ENCODE assay signal across 17 cellular contexts in the genomic region with DNA sequence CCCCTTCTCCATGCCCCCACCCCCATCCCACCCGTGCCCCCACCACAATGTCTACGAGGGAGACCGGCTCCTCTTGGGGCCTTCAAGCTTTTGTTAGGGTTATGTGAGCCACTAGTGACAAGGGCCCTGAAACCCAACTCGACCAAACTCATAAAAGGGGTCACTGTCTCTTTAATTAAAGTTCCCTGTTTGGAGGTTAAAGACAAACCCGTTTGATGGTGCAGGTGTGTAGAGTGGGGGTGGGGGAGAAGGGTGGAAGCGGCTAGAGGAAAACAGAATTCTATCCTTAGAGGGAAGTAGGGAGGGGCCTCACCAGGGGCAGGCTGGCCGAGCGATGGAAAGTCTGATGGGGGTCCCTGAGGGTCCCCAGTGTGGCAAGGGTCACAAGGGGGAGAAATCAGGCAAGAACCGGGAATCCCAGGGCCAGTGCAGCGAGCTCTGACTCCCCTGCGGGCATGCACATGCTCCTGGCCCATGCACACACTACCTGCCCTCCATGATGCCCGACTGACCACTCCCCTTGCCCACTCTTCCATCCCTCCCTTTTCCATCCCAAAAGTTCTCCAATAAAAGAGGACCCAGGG. TPM values are rescaled to one million over a fixed set of nuclear protein-coding genes. Genes with fewer than 3 reads are reported as not detected.
A peak's percentile ranks its signal among the peaks of the same experiment; 100 is the strongest.
DNase-seq lines count a peak whose midpoint lies in the region; ATAC-seq and TF ChIP-seq lines count a peak whose summit lies in the region.
"Had no signal": no experiment of that assay in that cellular context is flagged by ENCODE, and none has a peak within 500 bp of the region (broad histone marks: within the 10 kb centered on the region; RNA-seq: fewer than 3 reads in every experiment).

No MANE protein-coding gene starts in this region.

- H3K4me3 Mint-ChIP-seq in natural killer cell treated with Interleukin-12 subunit alpha and Interleukin-12 subunit beta and Interleukin-15 and Interleukin-18, amount 100 ng/mL, for 72 hours, result no peak overlapping the region
- H3K4me3 Mint-ChIP-seq in natural killer cell, result no peak overlapping the region
- H3K4me3 Mint-ChIP-seq in chondrocyte (ENCODE audit: unreplicated experiment), result no peak overlapping the region
- H3K4me3 Mint-ChIP-seq in activated CD4-positive, alpha-beta memory T cell treated with anti-CD3 and anti-CD28 coated beads for 36 hours, result no peak overlapping the region

- DNase-seq in natural killer cell treated with Interleukin-12 subunit alpha and Interleukin-12 subunit beta and Interleukin-15 and Interleukin-18, amount 100 ng/mL, for 72 hours (ENCODE audit: low spot score), result peak; percentile 23
- DNase-seq in natural killer cell (no peak), chondrocyte (ENCODE audit: low spot score) (peak; percentile 55), GM19238 (ENCODE audit: insufficient read length, low spot score) (no peak), putamen (ENCODE audit: low spot score) (no peak)
- no peak for DNase-seq in activated CD4-positive, alpha-beta memory T cell treated with anti-CD3 and anti-CD28 coated beads for 36 hours
- DNase-seq: 8988T; AML-193; CD4-positive, CD25-positive, alpha-beta regulatory T cell; DMS153; DMS79 treated with DMSO at 0.1 percent for 48 hours; GF-D8; GM23248; IMR-90 had no signal

- peak overlapping the region; percentile 58 for H3K27ac ChIP-seq in KOPT-K1 (ENCODE audit: low read depth, low read length, poor library complexity, severe bottlenecking)
- H3K27ac ChIP-seq: BLaER1, GM23248 had no signal

- peak overlapping the region in 1 of 2 donors; percentile 59 for H3K27ac Mint-ChIP-seq in natural killer cell treated with Interleukin-12 subunit alpha and Interleukin-12 subunit beta and Interleukin-15 and Interleukin-18, amount 100 ng/mL, for 72 hours
- H3K27ac Mint-ChIP-seq in natural killer cell, result no peak overlapping the region
- no peak overlapping the region for H3K27ac Mint-ChIP-seq in chondrocyte (ENCODE audit: unreplicated experiment)
- no peak overlapping the region for H3K27ac Mint-ChIP-seq in activated CD4-positive, alpha-beta memory T cell treated with anti-CD3 and anti-CD28 coated beads for 36 hours
- H3K27ac Mint-ChIP-seq: CD4-positive, CD25-positive, alpha-beta regulatory T cell had no signal

- H3K27me3 Mint-ChIP-seq in natural killer cell treated with Interleukin-12 subunit alpha and Interleukin-12 subunit beta and Interleukin-15 and Interleukin-18, amount 100 ng/mL, for 72 hours, result peaks cover 9 to 18% of the 10 kb centered on the region in 2 donors
- peaks cover 10 to 11% of the 10 kb centered on the region in 2 donors for H3K27me3 Mint-ChIP-seq in natural killer cell (ENCODE audit: low read depth in 2 of 2)
- H3K27me3 Mint-ChIP-seq in chondrocyte (ENCODE audit: low read depth), result peaks cover 9% of the 10 kb centered on the region
- H3K27me3 Mint-ChIP-seq in activated CD4-positive, alpha-beta memory T cell treated with anti-CD3 and anti-CD28 coated beads for 36 hours, result peaks cover 12% of the 10 kb centered on the region

- no peaks in the 10 kb centered on the region for H3K36me3 ChIP-seq in KOPT-K1 (ENCODE audit: insufficient read depth, low read length)
- H3K36me3 ChIP-seq: BLaER1 had no signal

- CTCF ChIA-PET in activated CD4-positive, alpha-beta memory T cell treated with anti-CD3 and anti-CD28 coated beads for 36 hours (lab: Charles Lee), result interaction anchor here (1.2 to 1.3 kb wide), 2 partner anchors 133 to 237 kb away, joined by 3 to 4 read pairs; no protein-coding TSS in a partner anchor

- no peaks in the 10 kb centered on the region for H3K9me3 ChIP-seq in KOPT-K1 (ENCODE audit: insufficient read depth, low read length, poor library complexity, severe bottlenecking)
- H3K9me3 ChIP-seq: BLaER1 had no signal

- no peak for TF ChIP-seq CTCF in natural killer cell (IDR thresholded peaks at IDR 0.05)
- no peak for TF ChIP-seq CTCF in chondrocyte (IDR thresholded peaks at IDR 0.05)

- H3K36me3 Mint-ChIP-seq in natural killer cell treated with Interleukin-12 subunit alpha and Interleukin-12 subunit beta and Interleukin-15 and Interleukin-18, amount 100 ng/mL, for 72 hours, result no peaks in the 10 kb centered on the region
- H3K36me3 Mint-ChIP-seq in natural killer cell (no peaks in the 10 kb centered on the region), chondrocyte (ENCODE audit: low read depth) (no peaks in the 10 kb centered on the region)
- no peaks in the 10 kb centered on the region for H3K36me3 Mint-ChIP-seq in activated CD4-positive, alpha-beta memory T cell treated with anti-CD3 and anti-CD28 coated beads for 36 hours
- H3K36me3 Mint-ChIP-seq: CD4-positive, CD25-positive, alpha-beta regulatory T cell had no signal

- H3K9me3 Mint-ChIP-seq in natural killer cell treated with Interleukin-12 subunit alpha and Interleukin-12 subunit beta and Interleukin-15 and Interleukin-18, amount 100 ng/mL, for 72 hours, result no peaks in the 10 kb centered on the region
- H3K9me3 Mint-ChIP-seq in natural killer cell (no peaks in the 10 kb centered on the region), chondrocyte (ENCODE audit: low read depth) (no peaks in the 10 kb centered on the region)
- H3K9me3 Mint-ChIP-seq in activated CD4-positive, alpha-beta memory T cell treated with anti-CD3 and anti-CD28 coated beads for 36 hours, result no peaks in the 10 kb centered on the region

- POLR2A ChIA-PET in activated CD4-positive, alpha-beta memory T cell treated with anti-CD3 and anti-CD28 coated beads for 36 hours (lab: Charles Lee), result no interaction called here

- intact Hi-C loops in natural killer cell (cut with micrococcal nuclease), result no loop called here
- intact Hi-C loops in activated CD4-positive, alpha-beta memory T cell treated with anti-CD3 and anti-CD28 coated beads for 36 hours (cut with micrococcal nuclease), result loop anchor here (5.0 kb wide), 1 partner anchor 144 kb away; no protein-coding TSS in a partner anchor

- ATAC-seq in natural killer cell treated with Interleukin-12 subunit alpha and Interleukin-12 subunit beta and Interleukin-15 and Interleukin-18, amount 100 ng/mL, for 72 hours, result no peak
- ATAC-seq in natural killer cell, result no peak
- ATAC-seq in GM21381 (IDR thresholded peaks at IDR 0.05; ENCODE audit: unreplicated experiment), result no peak

- no peaks in the 10 kb centered on the region for H3K4me1 Mint-ChIP-seq in natural killer cell treated with Interleukin-12 subunit alpha and Interleukin-12 subunit beta and Interleukin-15 and Interleukin-18, amount 100 ng/mL, for 72 hours (ENCODE audit: low read depth in 2 of 2)
- no peaks in the 10 kb centered on the region for H3K4me1 Mint-ChIP-seq in natural killer cell
- peaks cover 7% of the 10 kb centered on the region for H3K4me1 Mint-ChIP-seq in chondrocyte (ENCODE audit: low read depth)
- no peaks in the 10 kb centered on the region for H3K4me1 Mint-ChIP-seq in activated CD4-positive, alpha-beta memory T cell treated with anti-CD3 and anti-CD28 coated beads for 36 hours (ENCODE audit: low read depth)

RNA-seq across cellular contexts. Expression of gene SLF2, which starts 36.1 kb away (rescaled TPM):
- total RNA-seq in natural killer cell treated with Interleukin-12 subunit alpha and Interleukin-12 subunit beta and Interleukin-15 and Interleukin-18, amount 100 ng/mL, for 72 hours, result 10 to 100 TPM; 27.8 to 44.3 TPM
- 10 to 100 TPM; 24.2 to 35.4 (median 30.9) TPM for total RNA-seq in natural killer cell
- total RNA-seq in chondrocyte, result 17.8 to 28.1 TPM (median 20.6 TPM) in 3 replicates
- 10 to 100 TPM; 33.9 to 35.9 TPM for total RNA-seq in activated CD4-positive, alpha-beta memory T cell treated with anti-CD3 and anti-CD28 coated beads for 36 hours

Comparison
In these comparisons a context has a peak if more than half of its experiments do, and no peak if none do; other contexts are left out.
1. DNase-seq: peak in natural killer cell treated with Interleukin-12 subunit alpha and Interleukin-12 subunit beta and Interleukin-15 and Interleukin-18, amount 100 ng/mL, for 72 hours (single experiment) and chondrocyte (single experiment); none in natural killer cell (single experiment), activated CD4-positive, alpha-beta memory T cell treated with anti-CD3 and anti-CD28 coated beads for 36 hours (single experiment), GM19238 (single experiment) and putamen (single experiment).